ENCODE assay signal across 13 cellular contexts in the genomic region with DNA sequence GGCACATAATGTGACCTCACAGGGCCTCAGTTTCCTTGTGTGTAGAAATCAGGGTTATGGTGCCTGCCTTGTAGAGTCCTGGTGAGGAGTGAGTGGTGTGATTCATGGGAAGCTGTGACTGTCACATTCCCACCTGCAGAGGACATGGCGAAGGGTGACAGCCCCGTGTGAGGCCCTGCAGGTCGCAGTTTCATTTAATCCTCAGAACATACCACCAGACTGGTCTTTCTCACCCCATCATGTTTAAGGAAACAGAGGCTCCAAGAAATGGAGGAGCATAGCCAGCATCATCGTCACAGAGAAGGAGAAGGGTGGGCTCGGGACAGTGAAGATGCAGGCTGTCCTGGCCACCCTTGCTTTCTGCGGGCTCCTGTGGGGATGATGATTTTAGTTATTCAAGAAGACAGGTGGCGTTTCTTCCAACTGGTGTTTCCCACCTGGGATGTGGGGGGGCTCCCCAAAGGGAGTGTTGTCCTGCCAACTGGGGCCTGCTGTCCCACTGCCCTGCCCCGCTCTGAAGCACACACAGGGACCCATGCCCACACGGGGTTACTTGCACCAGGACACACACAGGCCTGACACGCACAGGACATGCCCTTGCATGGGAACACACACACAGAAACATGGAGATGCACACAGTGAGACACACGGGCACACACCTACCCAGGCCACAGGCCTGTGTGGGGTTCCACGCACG.
DNase-seq lines count a peak whose midpoint lies in the region; ATAC-seq and TF ChIP-seq lines count a peak whose summit lies in the region.
"Had no signal": no experiment of that assay in that cellular context is flagged by ENCODE, and none has a peak within 500 bp of the region (broad histone marks: within the 10 kb centered on the region; RNA-seq: fewer than 3 reads in every experiment).

No MANE protein-coding gene starts in this region.

- peak overlapping the region in 2 of 3 donors; percentile 38 to 79 for H3K27ac Mint-ChIP-seq in CD4-positive, CD25-positive, alpha-beta regulatory T cell
- peak overlapping the region; percentile 26 for H3K27ac Mint-ChIP-seq in dendritic cell treated with granulocyte-macrophage colony-stimulating factor and Interleukin-4, amounts not matched to agents 40 ng/mL and 50 ng/mL, for 4 days
- peak overlapping the region in 1 of 2 donors; percentile 68 for H3K27ac Mint-ChIP-seq in natural killer cell treated with Interleukin-12 subunit alpha and Interleukin-12 subunit beta and Interleukin-15 and Interleukin-18, amount 100 ng/mL, for 72 hours
- H3K27ac Mint-ChIP-seq: nephron progenitor cell had no signal

- peaks cover 9% of the 10 kb centered on the region for H3K4me1 ChIP-seq in CD4-positive, CD25-positive, alpha-beta regulatory T cell (ENCODE audit: control insufficient read depth, insufficient read depth, low read length, poor library complexity, severe bottlenecking)
- peaks cover 6% of the 10 kb centered on the region for H3K4me1 ChIP-seq in effector memory CD4-positive, alpha-beta T cell (ENCODE audit: control insufficient read depth, insufficient read depth, low read length, poor library complexity, severe bottlenecking)

- H3K27me3 ChIP-seq in CD4-positive, CD25-positive, alpha-beta regulatory T cell (ENCODE audit: control insufficient read depth, insufficient read depth, low read length) = no peaks in the 10 kb centered on the region
- H3K27me3 ChIP-seq in effector memory CD4-positive, alpha-beta T cell (replicated peaks; ENCODE audit: control insufficient read depth, insufficient read depth, low read length, poor library complexity, severe bottlenecking) = no peaks in the 10 kb centered on the region

- no peak overlapping the region for H3K27ac ChIP-seq in CD4-positive, CD25-positive, alpha-beta regulatory T cell (ENCODE audit: insufficient read depth, low read length, poor library complexity, severe bottlenecking)
- H3K27ac ChIP-seq in RWPE1 = peak overlapping the region; percentile 97
- no peak overlapping the region for H3K27ac ChIP-seq in effector memory CD4-positive, alpha-beta T cell (ENCODE audit: insufficient read depth, low read length, poor library complexity, severe bottlenecking)

- CTCF ChIA-PET in RWPE1 (lab: Yijun Ruan, JAX) = no interaction called here

- in situ Hi-C loops in KBM-7 (cut with MboI; ENCODE audit: low pct_unique_long_range_greater_than_20kb, low sequenced_read_pairs) = loop anchor here (10.0 kb wide), 1 partner anchor 106 kb away; no protein-coding TSS in a partner anchor

- no peak for DNase-seq in CD4-positive, CD25-positive, alpha-beta regulatory T cell
- DNase-seq in RWPE1 (ENCODE audit: low spot score) = no peak
- no peak for DNase-seq in natural killer cell treated with Interleukin-12 subunit alpha and Interleukin-12 subunit beta and Interleukin-15 and Interleukin-18, amount 100 ng/mL, for 72 hours (ENCODE audit: low spot score)
- no peak for DNase-seq in stimulated activated CD4-positive, alpha-beta T cell treated with anti-CD3 and anti-CD28 coated beads, Interleukin-2, amount 100 ng/mL, for 48 hours
- no peak for DNase-seq in KBM-7
- no peak for DNase-seq in effector memory CD4-positive, alpha-beta T cell
- DNase-seq: effector CD4-positive, alpha-beta T cell; foreskin melanocyte; NCI-H1105 treated with DMSO at 0.1 percent for 48 hours; nephron progenitor cell; small intestine had no signal

- peaks cover 11% of the 10 kb centered on the region for H3K36me3 ChIP-seq in CD4-positive, CD25-positive, alpha-beta regulatory T cell (ENCODE audit: control insufficient read depth, insufficient read depth, low read length)
- peaks cover 25% of the 10 kb centered on the region for H3K36me3 ChIP-seq in effector memory CD4-positive, alpha-beta T cell (ENCODE audit: control insufficient read depth, insufficient read depth, low read length)

- POLR2A ChIA-PET in RWPE1 (lab: Yijun Ruan, JAX; ENCODE audit: low non-redundant PET) = no interaction called here

- no peak for ATAC-seq in CD4-positive, CD25-positive, alpha-beta regulatory T cell (ENCODE audit: low read depth in 2 of 2)
- no peak for ATAC-seq in natural killer cell treated with Interleukin-12 subunit alpha and Interleukin-12 subunit beta and Interleukin-15 and Interleukin-18, amount 100 ng/mL, for 72 hours
- ATAC-seq in HG02938 (IDR thresholded peaks at IDR 0.05; ENCODE audit: unreplicated experiment) = no peak

- peaks cover 0 to 4% (median under 1%) of the 10 kb centered on the region in 4 donors for H3K4me1 Mint-ChIP-seq in CD4-positive, CD25-positive, alpha-beta regulatory T cell
- H3K4me1 Mint-ChIP-seq in dendritic cell treated with granulocyte-macrophage colony-stimulating factor and Interleukin-4, amounts not matched to agents 40 ng/mL and 50 ng/mL, for 4 days (ENCODE audit: low read depth) = peaks cover 12% of the 10 kb centered on the region
- H3K4me1 Mint-ChIP-seq in natural killer cell treated with Interleukin-12 subunit alpha and Interleukin-12 subunit beta and Interleukin-15 and Interleukin-18, amount 100 ng/mL, for 72 hours (ENCODE audit: low read depth in 2 of 2) = peaks cover 33% of the 10 kb centered on the region in 2 donors
- H3K4me1 Mint-ChIP-seq: nephron progenitor cell had no signal

- H3K27me3 Mint-ChIP-seq in CD4-positive, CD25-positive, alpha-beta regulatory T cell = no peaks in the 10 kb centered on the region
- no peaks in the 10 kb centered on the region for H3K27me3 Mint-ChIP-seq in dendritic cell treated with granulocyte-macrophage colony-stimulating factor and Interleukin-4, amounts not matched to agents 40 ng/mL and 50 ng/mL, for 4 days
- no peaks in the 10 kb centered on the region for H3K27me3 Mint-ChIP-seq in natural killer cell treated with Interleukin-12 subunit alpha and Interleukin-12 subunit beta and Interleukin-15 and Interleukin-18, amount 100 ng/mL, for 72 hours

- no peaks in the 10 kb centered on the region for H3K9me3 ChIP-seq in CD4-positive, CD25-positive, alpha-beta regulatory T cell (ENCODE audit: control insufficient read depth in 2 of 2, low read length in 2 of 2)
- H3K9me3 ChIP-seq in effector memory CD4-positive, alpha-beta T cell (ENCODE audit: control insufficient read depth, low read length) = no peaks in the 10 kb centered on the region

- TF ChIP-seq CTCF in RWPE1 (conservative IDR thresholded peaks at IDR 0.05; ENCODE audit: low read depth) = no peak

- intact Hi-C loops in dendritic cell treated with granulocyte-macrophage colony-stimulating factor and Interleukin-4, amounts not matched to agents 40 ng/mL and 50 ng/mL, for 4 days (cut with micrococcal nuclease) = loop anchor here (1.0 kb wide), 1 partner anchor 102 kb away; no protein-coding TSS in a partner anchor

- H3K9me3 Mint-ChIP-seq in CD4-positive, CD25-positive, alpha-beta regulatory T cell = no peaks in the 10 kb centered on the region
- no peaks in the 10 kb centered on the region for H3K9me3 Mint-ChIP-seq in dendritic cell treated with granulocyte-macrophage colony-stimulating factor and Interleukin-4, amounts not matched to agents 40 ng/mL and 50 ng/mL, for 4 days
- H3K9me3 Mint-ChIP-seq in natural killer cell treated with Interleukin-12 subunit alpha and Interleukin-12 subunit beta and Interleukin-15 and Interleukin-18, amount 100 ng/mL, for 72 hours = no peaks in the 10 kb centered on the region
- H3K9me3 Mint-ChIP-seq: nephron progenitor cell had no signal

- peak overlapping the region in 1 of 4 donors; percentile 18 for H3K4me3 Mint-ChIP-seq in CD4-positive, CD25-positive, alpha-beta regulatory T cell
- no peak overlapping the region for H3K4me3 Mint-ChIP-seq in dendritic cell treated with granulocyte-macrophage colony-stimulating factor and Interleukin-4, amounts not matched to agents 40 ng/mL and 50 ng/mL, for 4 days
- H3K4me3 Mint-ChIP-seq in natural killer cell treated with Interleukin-12 subunit alpha and Interleukin-12 subunit beta and Interleukin-15 and Interleukin-18, amount 100 ng/mL, for 72 hours = peak overlapping the region; percentile 41
- H3K4me3 Mint-ChIP-seq: nephron progenitor cell had no signal

- H3K36me3 Mint-ChIP-seq in CD4-positive, CD25-positive, alpha-beta regulatory T cell = peaks cover 12% of the 10 kb centered on the region
- peaks cover 87% of the 10 kb centered on the region for H3K36me3 Mint-ChIP-seq in dendritic cell treated with granulocyte-macrophage colony-stimulating factor and Interleukin-4, amounts not matched to agents 40 ng/mL and 50 ng/mL, for 4 days (ENCODE audit: low read depth)
- no peaks in the 10 kb centered on the region for H3K36me3 Mint-ChIP-seq in natural killer cell treated with Interleukin-12 subunit alpha and Interleukin-12 subunit beta and Interleukin-15 and Interleukin-18, amount 100 ng/mL, for 72 hours

- no peak overlapping the region for H3K4me3 ChIP-seq in CD4-positive, CD25-positive, alpha-beta regulatory T cell (ENCODE audit: low read depth, low read length)
- no peak overlapping the region for H3K4me3 ChIP-seq in effector memory CD4-positive, alpha-beta T cell (ENCODE audit: insufficient read depth, low read depth, low read length, poor library complexity, severe bottlenecking)
